In genomic region chr7:106451171-106451570, GRCh38 we compare ENCODE assay signal across 25 cellular contexts.
DNase-seq lines count a peak whose midpoint lies in the region; FAIRE-seq and TF ChIP-seq lines count a peak whose summit lies in the region.
"Had no signal": no experiment of that assay in that cellular context is flagged by ENCODE, and none has a peak within 500 bp of the region (broad histone marks: within the 10 kb centered on the region; RNA-seq: fewer than 3 reads in every experiment).

No MANE protein-coding gene starts in this region.

- no peaks in the 10 kb centered on the region for H3K27me3 ChIP-seq in mammary epithelial cell (ENCODE audit: insufficient read depth, low read length)
- H3K27me3 ChIP-seq in breast epithelium: no peaks in the 10 kb centered on the region
- no peaks in the 10 kb centered on the region for H3K27me3 ChIP-seq in keratinocyte (ENCODE audit: control insufficient read depth, extremely low read depth, insufficient read depth, low read length)
- no peaks in the 10 kb centered on the region for H3K27me3 ChIP-seq in ovary
- H3K27me3 ChIP-seq: BE2C; BLaER1 treated with 17β-estradiol and CSF1 and Interleukin-3, amounts not matched to agents 10 nM and 100 nM had no signal

- 100% methylated on average over 4 of the region's 4 CpGs for WGBS in mammary epithelial cell (ENCODE audit: low coverage, missing lambda C conversion rate)
- WGBS in ovary, 3 donors: 82 to 89% (median 87%) methylated on average over 4 of the region's 4 CpGs

- H3K9me3 ChIP-seq in mammary epithelial cell (replicated peaks; ENCODE audit: insufficient read depth, low read length) (no peaks in the 10 kb centered on the region), breast epithelium (no peaks in the 10 kb centered on the region), keratinocyte (ENCODE audit: control insufficient read depth, low read depth, low read length) (peaks cover 2% of the 10 kb centered on the region), ovary (no peaks in the 10 kb centered on the region), kidney (ENCODE audit: control insufficient read depth in 1 of 2, low read length in 2 of 2) (no peaks in the 10 kb centered on the region)
- H3K9me3 ChIP-seq: BE2C, HAP-1 had no signal

- TF ChIP-seq POLR2A in breast epithelium (IDR thresholded peaks at IDR 0.05) (no peak), ovary (IDR thresholded peaks at IDR 0.05) (no peak)

- no TSS peak for BruUV-seq in mammary epithelial cell (replicated peaks; lab: Mats Ljungman, UMichigan)

- in situ Hi-C loops in mammary epithelial cell (cut with MboI; ENCODE audit: low sequenced_read_pairs in 2 of 2): no loop called here

- H3K4me1 ChIP-seq in mammary epithelial cell (ENCODE audit: insufficient read depth, low read length): peaks cover 15% of the 10 kb centered on the region
- H3K4me1 ChIP-seq in breast epithelium: no peaks in the 10 kb centered on the region
- H3K4me1 ChIP-seq in keratinocyte (ENCODE audit: control insufficient read depth, extremely low read depth, insufficient read depth, low read length): peaks cover 19% of the 10 kb centered on the region
- no peaks in the 10 kb centered on the region for H3K4me1 ChIP-seq in ovary (ENCODE audit: insufficient read depth)
- H3K4me1 ChIP-seq in kidney (ENCODE audit: control insufficient read depth in 1 of 2, insufficient read depth in 1 of 2, low read depth in 1 of 2, low read length in 2 of 2): no peaks in the 10 kb centered on the region
- H3K4me1 ChIP-seq: BE2C, HAP-1 had no signal

- H3K36me3 ChIP-seq in mammary epithelial cell (ENCODE audit: insufficient read depth, low read length): no peaks in the 10 kb centered on the region
- H3K36me3 ChIP-seq in breast epithelium: no peaks in the 10 kb centered on the region
- H3K36me3 ChIP-seq in keratinocyte (ENCODE audit: control insufficient read depth in 2 of 2, extremely low read depth in 1 of 2, insufficient read depth in 2 of 2, low read length in 2 of 2): no peaks in the 10 kb centered on the region
- H3K36me3 ChIP-seq in ovary: no peaks in the 10 kb centered on the region
- H3K36me3 ChIP-seq in kidney (ENCODE audit: control insufficient read depth in 1 of 2, insufficient read depth in 2 of 2, low read length in 2 of 2): no peaks in the 10 kb centered on the region
- H3K36me3 ChIP-seq: BE2C; BLaER1 treated with 17β-estradiol and CSF1 and Interleukin-3, amounts not matched to agents 10 nM and 100 nM; HAP-1 had no signal

- H3K4me2 ChIP-seq in mammary epithelial cell (ENCODE audit: insufficient read depth, low read depth, low read length) (no peak overlapping the region), keratinocyte (ENCODE audit: control insufficient read depth, extremely low read depth, insufficient read depth, low read depth, low read length) (no peak overlapping the region)
- H3K4me2 ChIP-seq: BLaER1 treated with 17β-estradiol and CSF1 and Interleukin-3, amounts not matched to agents 10 nM and 100 nM had no signal

- no peak for TF ChIP-seq CTCF in mammary epithelial cell (conservative IDR thresholded peaks at IDR 0.05 in 1 of 2, IDR thresholded peaks at IDR 0.05 in 1 of 2; ENCODE audit: extremely low read depth in 1 of 2, insufficient read depth in 1 of 2, low read depth in 1 of 2, low read length in 2 of 2)
- no peak for TF ChIP-seq CTCF in breast epithelium (IDR thresholded peaks at IDR 0.05)
- no peak for TF ChIP-seq CTCF in keratinocyte (optimal IDR thresholded peaks at IDR 0.05 in 1 of 3, IDR thresholded peaks at IDR 0.05 in 1 of 3, conservative IDR thresholded peaks at IDR 0.05 in 1 of 3; ENCODE audit: extremely low read depth in 1 of 3, insufficient read depth in 2 of 3, low read length in 3 of 3)
- no peak for TF ChIP-seq CTCF in ovary (IDR thresholded peaks at IDR 0.05)
- TF ChIP-seq CTCF in kidney (IDR thresholded peaks at IDR 0.05; ENCODE audit: borderline replicate concordance, extremely low read depth, insufficient read depth): no peak

- dilution Hi-C loops in mammary epithelial cell (cut with HindIII; ENCODE audit: low sequenced_read_pairs) (no loop called here), keratinocyte (cut with MboI; ENCODE audit: extremely low pct_ligation_motif_present, low sequenced_read_pairs) (no loop called here)

- CTCF ChIA-PET in mammary epithelial cell (lab: Charles Lee; ENCODE audit: low non-redundant PET): no interaction called here

- FAIRE-seq in endometrium (lab: Jason Lieb, UNC) (peak; percentile 43), keratinocyte (lab: Jason Lieb, UNC) (no peak), kidney (lab: Jason Lieb, UNC) (no peak)
- FAIRE-seq: A204.1, GM12891, GM18507, H54 had no signal

- DNase-seq in mammary epithelial cell (no peak), breast epithelium (ENCODE audit: low spot score in 2 of 2) (no peak), keratinocyte (ENCODE audit: low read depth, low spot score) (no peak), ovary (no peak), kidney (no peak)
- DNase-seq in activated naive CD4-positive, alpha-beta T cell treated with anti-CD3 and anti-CD28 coated beads, Interleukin-2, amount 50 U/mL, for 16 hours: no peak
- DNase-seq: ACHN; AML-193; BE2C; Calu3; CD4-positive, alpha-beta T cell; CD8-positive, alpha-beta memory T cell; DMS53; DMS79 treated with DMSO at 0.1 percent for 48 hours; GF-D8; GOT3; HFFc6 had no signal

- peak overlapping the region; percentile 53 for H3K27ac ChIP-seq in mammary epithelial cell (ENCODE audit: insufficient read depth, low read depth, low read length)
- no peak overlapping the region for H3K27ac ChIP-seq in breast epithelium
- peak overlapping the region; percentile 36 for H3K27ac ChIP-seq in keratinocyte (ENCODE audit: control insufficient read depth, insufficient read depth, low read length)
- H3K27ac ChIP-seq in ovary: no peak overlapping the region
- H3K27ac ChIP-seq in kidney (ENCODE audit: low read depth in 2 of 2, low read length in 2 of 2): no peak overlapping the region
- H3K27ac ChIP-seq: 22Rv1; BLaER1 treated with 17β-estradiol and CSF1 and Interleukin-3, amounts not matched to agents 10 nM and 100 nM had no signal

- H3K9me1 ChIP-seq in keratinocyte (ENCODE audit: control insufficient read depth, extremely low read depth, insufficient read depth, low read length): no peaks in the 10 kb centered on the region

- H3K9ac ChIP-seq in mammary epithelial cell (ENCODE audit: insufficient read depth, low read length) (no peak overlapping the region), keratinocyte (ENCODE audit: control insufficient read depth, extremely low read depth, insufficient read depth, low read length) (no peak overlapping the region), kidney (ENCODE audit: low read length in 2 of 2) (no peak overlapping the region)
- H3K9ac ChIP-seq: BLaER1 treated with 17β-estradiol and CSF1 and Interleukin-3, amounts not matched to agents 10 nM and 100 nM had no signal

- TF ChIP-seq EP300 in ovary (IDR thresholded peaks at IDR 0.05): no peak

- H2AFZ ChIP-seq in mammary epithelial cell (ENCODE audit: low read depth, low read length): peak overlapping the region; percentile 20
- no peak overlapping the region for H2AFZ ChIP-seq in keratinocyte (ENCODE audit: control insufficient read depth, low read length)

- intact Hi-C loops in mammary epithelial cell (cut with micrococcal nuclease) (no loop called here), breast epithelium (cut with DNase I; ENCODE audit: low total_unique reads) (no loop called here), ovary (cut with DNase I) (no loop called here), kidney (cut with DNase I) (no loop called here)

- H3K4me3 ChIP-seq in mammary epithelial cell (replicated peaks in 1 of 3; ENCODE audit: insufficient read depth in 1 of 3, low read depth in 2 of 3, low read length in 3 of 3) (no peak overlapping the region), breast epithelium (no peak overlapping the region), keratinocyte (ENCODE audit: control insufficient read depth in 2 of 3, extremely low read depth in 1 of 3, insufficient read depth in 2 of 3, low read depth in 1 of 3, low read length in 3 of 3) (no peak overlapping the region), ovary (no peak overlapping the region), kidney (ENCODE audit: low read length in 2 of 2) (no peak overlapping the region)
- H3K4me3 ChIP-seq: BLaER1 treated with 17β-estradiol and CSF1 and Interleukin-3, amounts not matched to agents 10 nM and 100 nM; HAP-1 had no signal

- H3K79me2 ChIP-seq in mammary epithelial cell (ENCODE audit: insufficient read depth, low read length) (no peaks in the 10 kb centered on the region), keratinocyte (ENCODE audit: control insufficient read depth, insufficient read depth, low read length) (no peaks in the 10 kb centered on the region)

- H4K20me1 ChIP-seq in mammary epithelial cell (ENCODE audit: insufficient read depth, low read length): no peaks in the 10 kb centered on the region
- no peaks in the 10 kb centered on the region for H4K20me1 ChIP-seq in keratinocyte (ENCODE audit: control insufficient read depth, extremely low read depth, insufficient read depth, low read length)
- H4K20me1 ChIP-seq: BLaER1 treated with 17β-estradiol and CSF1 and Interleukin-3, amounts not matched to agents 10 nM and 100 nM had no signal

Comparison
In these comparisons a context has a peak if more than half of its experiments do, and no peak if none do; other contexts are left out.
1. H3K27ac ChIP-seq: peak in mammary epithelial cell (single experiment) and keratinocyte (single experiment); none in breast epithelium (0 of 2), ovary (0 of 2) and kidney (0 of 2).